ENCODE assay signal across 8 cellular contexts in the genomic region with DNA sequence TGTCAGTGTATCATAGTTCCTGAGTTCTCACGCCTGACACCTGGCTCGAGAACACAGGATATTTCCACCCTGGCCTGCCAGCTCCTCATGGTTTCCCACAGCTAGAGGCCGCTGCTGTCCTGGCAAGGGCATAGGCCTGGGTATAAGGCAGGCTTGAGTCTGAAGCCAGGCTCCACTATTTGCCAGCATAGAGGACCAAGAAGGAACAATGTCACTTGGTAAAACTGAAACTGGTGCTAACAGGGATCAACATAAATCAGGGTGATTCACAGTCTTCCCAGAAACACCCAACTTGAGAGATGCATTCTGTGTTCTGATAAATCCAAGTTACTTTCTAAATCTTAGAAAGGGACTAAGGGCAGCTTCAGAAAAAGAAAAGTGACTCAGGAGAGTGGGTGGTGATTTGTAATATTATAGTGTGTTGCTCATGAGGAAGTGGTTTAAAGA. TPM values are rescaled to one million over a fixed set of nuclear protein-coding genes. Genes with fewer than 3 reads are reported as not detected.
A peak's percentile ranks its signal among the peaks of the same experiment; 100 is the strongest.
DNase-seq lines count a peak whose midpoint lies in the region; ATAC-seq and TF ChIP-seq lines count a peak whose summit lies in the region.

No MANE protein-coding gene starts in this region.

- H3K4me1 ChIP-seq in lung (ENCODE audit: control insufficient read depth in 2 of 2, insufficient read depth in 2 of 2, low read length in 2 of 2), result peaks cover 0 to 11% of the 10 kb centered on the region in 2 donors

- no peaks in the 10 kb centered on the region for H3K36me3 ChIP-seq in lung (ENCODE audit: control insufficient read depth in 2 of 2, insufficient read depth in 2 of 2, low read length in 2 of 2)

- H3K9me3 ChIP-seq in lung (ENCODE audit: control insufficient read depth in 2 of 2, insufficient read depth in 1 of 2, low read length in 1 of 2), result no peaks in the 10 kb centered on the region

- no peak overlapping the region for H3K4me3 ChIP-seq in lung

- WGBS in lung, 2 donors, result 5 to 7% methylated on average over 3 of the region's 3 CpGs

- no peaks in the 10 kb centered on the region for H3K27me3 ChIP-seq in lung (ENCODE audit: control insufficient read depth, insufficient read depth)

- DNase-seq in DMS114 treated with DMSO at 0.1 percent for 48 hours (lab: John Stamatoyannopoulos, UW; ENCODE audit: unreplicated experiment), result peak; percentile 60
- peak; percentile 81 for DNase-seq in HCEC 1CT
- peak; percentile 63 for DNase-seq in NCI-H2196 treated with DMSO at 0.1 percent for 48 hours (lab: John Stamatoyannopoulos, UW; ENCODE audit: unreplicated experiment)
- peak; percentile 36 to 40 for DNase-seq in activated CD4-positive, alpha-beta T cell treated with anti-CD3 and anti-CD28 coated beads for 4 hours
- peak; percentile 89 to 96 for DNase-seq in dermis microvascular lymphatic vessel endothelial cell (ENCODE audit: low read depth in 2 of 2)
- peak; percentile 84 for DNase-seq in lung (ENCODE audit: low spot score)
- DNase-seq in stimulated activated CD8-positive, alpha-beta memory T cell treated with anti-CD3 and anti-CD28 coated beads, Interleukin-4, amount 100 ng/mL, for 48 hours, result peak; percentile 78
- no peak for DNase-seq in ecto neural progenitor cell (ENCODE audit: low spot score)

- TF ChIP-seq CTCF in lung (IDR thresholded peaks at IDR 0.05; ENCODE audit: control extremely low read depth, extremely low read depth), result peak; percentile 88

- ATAC-seq in lung (ENCODE audit: insufficient read depth, low FRiP score), result peak; percentile 76

- H3K27ac ChIP-seq in lung (ENCODE audit: low read depth in 1 of 2, low read length in 1 of 2), result peak overlapping the region; percentile 68 to 74

RNA-seq across cellular contexts. Expression of gene S100A2, which starts 6.9 kb away (rescaled TPM):
- total RNA-seq in dermis microvascular lymphatic vessel endothelial cell, result 0.76 and 2.2 TPM in 2 replicates
- 10 to 100 TPM in 1 of 2 donors, 1 to 10 TPM in 1; 1.1 to 41.2 TPM for total RNA-seq in lung
- 100 to 1,000 TPM in 1 of 2 donors, 10 to 100 TPM in 1; 68.4 to 261 TPM for polyA plus RNA-seq in lung

RNA-seq across cellular contexts. Expression of gene S100A3, which starts 23.5 kb away (rescaled TPM):
- total RNA-seq in dermis microvascular lymphatic vessel endothelial cell, result 0.38 and 2.3 TPM in 2 replicates
- 1 to 10 TPM; 3.0 to 5.4 TPM for total RNA-seq in lung
- 1 to 10 TPM; 6.5 to 8.0 TPM for polyA plus RNA-seq in lung

RNA-seq across cellular contexts. Expression of gene S100A4, which starts 27.0 kb away (rescaled TPM):
- total RNA-seq in dermis microvascular lymphatic vessel endothelial cell (2.0 and 35.9 TPM in 2 replicates), lung (100 to 1,000 TPM in 1 of 2 donors, 10 to 100 TPM in 1; 44.0 to 665 TPM)
- 1,000 to 10,000 TPM in 1 of 2 donors, 100 to 1,000 TPM in 1; 860 to 2,351 TPM for polyA plus RNA-seq in lung

RNA-seq across cellular contexts. Expression of gene S100A5, which starts 31.9 kb away (rescaled TPM):
- total RNA-seq in dermis microvascular lymphatic vessel endothelial cell (not detected in 2 replicates), lung (under 1 TPM in 1 of 2 donors, not detected in 1; 0.31 TPM)
- under 1 TPM; 0.31 to 0.32 TPM for polyA plus RNA-seq in lung

RNA-seq across cellular contexts. Expression of gene S100A6, which starts 36.8 kb away (rescaled TPM):
- total RNA-seq in dermis microvascular lymphatic vessel endothelial cell, result 377 and 1,309 TPM in 2 replicates
- 1,000 to 10,000 TPM in 1 of 2 donors, 100 to 1,000 TPM in 1; 165 to 1,591 TPM for total RNA-seq in lung
- over 10,000 TPM in 1 of 2 donors, 1,000 to 10,000 TPM in 1; 2,413 to 10,136 TPM for polyA plus RNA-seq in lung
